Comparison of ENCODE assay signal across 16 cellular contexts in genomic region chr11:44579172-44579804, GRCh38. TPM values are rescaled to one million over a fixed set of nuclear protein-coding genes. Genes with fewer than 3 reads are reported as not detected.
DNase-seq lines count a peak whose midpoint lies in the region; ATAC-seq and TF ChIP-seq lines count a peak whose summit lies in the region.
"Had no signal": no experiment of that assay in that cellular context is flagged by ENCODE, and none has a peak within 500 bp of the region (broad histone marks: within the 10 kb centered on the region; RNA-seq: fewer than 3 reads in every experiment).

No MANE protein-coding gene starts in this region.

- H3K27me3 ChIP-seq in breast epithelium: no peaks in the 10 kb centered on the region
- no peaks in the 10 kb centered on the region for H3K27me3 ChIP-seq in suprapubic skin

- H3K9me3 ChIP-seq in breast epithelium (no peaks in the 10 kb centered on the region), suprapubic skin (no peaks in the 10 kb centered on the region), OCI-LY7 (ENCODE audit: low read length) (no peaks in the 10 kb centered on the region)

- ATAC-seq in activated CD8-positive, alpha-beta T cell treated with anti-CD3 and anti-CD28 coated beads for 36 hours: no peak
- ATAC-seq in left ventricle myocardium superior: peak; percentile 36
- ATAC-seq in GM18517 (IDR thresholded peaks at IDR 0.05; ENCODE audit: unreplicated experiment): no peak
- no peak for ATAC-seq in naive thymus-derived CD8-positive, alpha-beta T cell
- ATAC-seq: T-cell had no signal

- H3K9me3 Mint-ChIP-seq in MCF 10A (ENCODE audit: unreplicated experiment): no peaks in the 10 kb centered on the region
- H3K9me3 Mint-ChIP-seq in activated CD8-positive, alpha-beta T cell treated with anti-CD3 and anti-CD28 coated beads for 36 hours: peaks cover 2% of the 10 kb centered on the region
- peaks cover 0 to 2% (median 0%) of the 10 kb centered on the region in 9 donors for H3K9me3 Mint-ChIP-seq in naive thymus-derived CD8-positive, alpha-beta T cell
- H3K9me3 Mint-ChIP-seq: T-cell had no signal

- no peak overlapping the region for H3K4me3 ChIP-seq in breast epithelium
- H3K4me3 ChIP-seq in suprapubic skin: no peak overlapping the region
- H3K4me3 ChIP-seq in OCI-LY7 (ENCODE audit: low read depth, low read length, poor library complexity, severe bottlenecking): no peak overlapping the region

- H3K4me1 ChIP-seq in breast epithelium (peaks cover 12 to 39% of the 10 kb centered on the region in 2 donors), suprapubic skin (peaks cover 72% of the 10 kb centered on the region), OCI-LY7 (ENCODE audit: insufficient read depth, low read length, poor library complexity, severe bottlenecking) (peaks cover 7% of the 10 kb centered on the region)
- H3K4me1 ChIP-seq: parathyroid adenoma had no signal

- peaks cover 15% of the 10 kb centered on the region for H3K4me1 Mint-ChIP-seq in MCF 10A (ENCODE audit: insufficient read depth, unreplicated experiment)
- peaks cover 69% of the 10 kb centered on the region for H3K4me1 Mint-ChIP-seq in activated CD8-positive, alpha-beta T cell treated with anti-CD3 and anti-CD28 coated beads for 36 hours (ENCODE audit: low read depth)
- H3K4me1 Mint-ChIP-seq in naive thymus-derived CD8-positive, alpha-beta T cell: peaks cover 15 to 51% (median 41%) of the 10 kb centered on the region in 4 donors

- H3K27ac ChIP-seq in breast epithelium: peak overlapping the region; percentile 88 to 90
- H3K27ac ChIP-seq in suprapubic skin: peak overlapping the region; percentile 83
- H3K27ac ChIP-seq in OCI-LY7 (ENCODE audit: low read depth, low read length, poor library complexity, severe bottlenecking): no peak overlapping the region
- H3K27ac ChIP-seq: parathyroid adenoma had no signal

- H3K4me2 ChIP-seq in OCI-LY7 (ENCODE audit: low read length): no peak overlapping the region

- DNase-seq in breast epithelium (ENCODE audit: low spot score in 2 of 2) (no peak), MCF 10A (ENCODE audit: unreplicated experiment) (no peak), left ventricle myocardium superior (peak; percentile 51), suprapubic skin (ENCODE audit: low spot score in 2 of 2) (no peak), OCI-LY7 (ENCODE audit: low spot score) (no peak)
- no peak for DNase-seq in activated CD8-positive, alpha-beta T cell treated with anti-CD3 and anti-CD28 coated beads for 36 hours
- no peak for DNase-seq in naive thymus-derived CD8-positive, alpha-beta T cell
- DNase-seq: activated CD4-positive, alpha-beta T cell treated with anti-CD3 and anti-CD28 coated beads for 1 hour; activated effector memory CD4-positive, alpha-beta T cell treated with Interleukin-2 at 50 U/mL for 16 hours; kidney; NCI-H1105; NCI-H82; stimulated activated naive CD4-positive, alpha-beta T cell treated with Interleukin-2 at 50 U/mL for 16 hours; T-cell had no signal

- no peak for TF ChIP-seq EP300 in suprapubic skin (IDR thresholded peaks at IDR 0.05)

- H2AFZ ChIP-seq in OCI-LY7 (ENCODE audit: low read length): no peak overlapping the region
- H2AFZ ChIP-seq: parathyroid adenoma had no signal

- H3K27ac Mint-ChIP-seq in MCF 10A (ENCODE audit: low read depth, unreplicated experiment): no peak overlapping the region
- peak overlapping the region; percentile 100 for H3K27ac Mint-ChIP-seq in activated CD8-positive, alpha-beta T cell treated with anti-CD3 and anti-CD28 coated beads for 36 hours
- peak overlapping the region in 2 of 10 donors; percentile 45 to 60 for H3K27ac Mint-ChIP-seq in naive thymus-derived CD8-positive, alpha-beta T cell

- no peaks in the 10 kb centered on the region for H3K9me2 ChIP-seq in OCI-LY7 (ENCODE audit: insufficient read depth, low read length)

- intact Hi-C loops in breast epithelium (cut with DNase I; ENCODE audit: low total_unique reads) (no loop called here), MCF 10A (cut with micrococcal nuclease) (no loop called here), left ventricle myocardium superior (cut with micrococcal nuclease) (no loop called here), OCI-LY7 (cut with micrococcal nuclease; ENCODE audit: unreplicated experiment) (no loop called here)
- intact Hi-C loops in activated CD8-positive, alpha-beta T cell treated with anti-CD3 and anti-CD28 coated beads for 36 hours (cut with micrococcal nuclease): no loop called here

- H3K27me3 Mint-ChIP-seq in MCF 10A (ENCODE audit: insufficient read depth, unreplicated experiment): no peaks in the 10 kb centered on the region
- H3K27me3 Mint-ChIP-seq in activated CD8-positive, alpha-beta T cell treated with anti-CD3 and anti-CD28 coated beads for 36 hours: no peaks in the 10 kb centered on the region
- no peaks in the 10 kb centered on the region for H3K27me3 Mint-ChIP-seq in naive thymus-derived CD8-positive, alpha-beta T cell
- H3K27me3 Mint-ChIP-seq: T-cell had no signal

- H3K36me3 ChIP-seq in breast epithelium (no peaks in the 10 kb centered on the region), suprapubic skin (no peaks in the 10 kb centered on the region), OCI-LY7 (ENCODE audit: insufficient read depth, low read length) (no peaks in the 10 kb centered on the region)

- TF ChIP-seq CTCF in breast epithelium (IDR thresholded peaks at IDR 0.05) (no peak), MCF 10A (IDR thresholded peaks at IDR 0.05; ENCODE audit: unreplicated experiment) (no peak), suprapubic skin (IDR thresholded peaks at IDR 0.05) (no peak), OCI-LY7 (conservative IDR thresholded peaks at IDR 0.05; ENCODE audit: low read length) (no peak)
- no peak for TF ChIP-seq CTCF in activated CD8-positive, alpha-beta T cell treated with anti-CD3 and anti-CD28 coated beads for 36 hours (IDR thresholded peaks at IDR 0.05)

- CTCF ChIA-PET in MCF 10A (lab: Yijun Ruan, JAX): interaction anchor here (1.7 kb wide), 1 partner anchor 38 kb away, joined by 5 read pairs; no protein-coding TSS in a partner anchor
- CTCF ChIA-PET in activated CD8-positive, alpha-beta T cell treated with anti-CD3 and anti-CD28 coated beads for 36 hours (lab: Charles Lee): interaction anchor here (0.9 to 2.1 kb wide), 2 partner anchors 16 to 22 kb away, joined by 3 to 7 read pairs; no protein-coding TSS in a partner anchor
- CTCF ChIA-PET in OCI-LY7 (lab: Charles Lee; ENCODE audit: unreplicated experiment): interaction anchor here (0.6 kb wide), 1 partner anchor 13 kb away, joined by 3 read pairs; no protein-coding TSS in a partner anchor

- TF ChIP-seq POLR2A in breast epithelium (IDR thresholded peaks at IDR 0.05) (no peak), suprapubic skin (IDR thresholded peaks at IDR 0.05) (no peak)

- no peaks in the 10 kb centered on the region for H3K79me2 ChIP-seq in OCI-LY7 (ENCODE audit: insufficient read depth, low read depth, low read length)
- H3K79me2 ChIP-seq: parathyroid adenoma had no signal

- peaks cover 11% of the 10 kb centered on the region for H3K36me3 Mint-ChIP-seq in MCF 10A (ENCODE audit: insufficient read depth, unreplicated experiment)
- peaks cover 78% of the 10 kb centered on the region for H3K36me3 Mint-ChIP-seq in activated CD8-positive, alpha-beta T cell treated with anti-CD3 and anti-CD28 coated beads for 36 hours (ENCODE audit: low read depth)
- H3K36me3 Mint-ChIP-seq in naive thymus-derived CD8-positive, alpha-beta T cell: peaks cover 0 to 5% (median 2%) of the 10 kb centered on the region in 3 donors

- no TSS peak for BruUV-seq in MCF 10A (replicated peaks; lab: Mats Ljungman, UMichigan)
- no TSS peak for BruUV-seq in OCI-LY7 (replicated peaks; lab: Mats Ljungman, UMichigan)

- WGBS in suprapubic skin: 31% methylated on average over 6 of the region's 8 CpGs

- no peaks in the 10 kb centered on the region for H4K20me1 ChIP-seq in OCI-LY7 (ENCODE audit: insufficient read depth, low read length)

- no peak overlapping the region for H3K4me3 Mint-ChIP-seq in MCF 10A (ENCODE audit: unreplicated experiment)
- H3K4me3 Mint-ChIP-seq in activated CD8-positive, alpha-beta T cell treated with anti-CD3 and anti-CD28 coated beads for 36 hours: no peak overlapping the region
- H3K4me3 Mint-ChIP-seq in naive thymus-derived CD8-positive, alpha-beta T cell: no peak overlapping the region
- H3K4me3 Mint-ChIP-seq: T-cell had no signal

- POLR2A ChIA-PET in MCF 10A (lab: Yijun Ruan, JAX) (no interaction called here), OCI-LY7 (lab: Charles Lee) (interaction anchor here (0.6 kb wide), 1 partner anchor 190 kb away, joined by 6 read pairs; no protein-coding TSS in a partner anchor)
- POLR2A ChIA-PET in activated CD8-positive, alpha-beta T cell treated with anti-CD3 and anti-CD28 coated beads for 36 hours (lab: Charles Lee): interaction anchor here (1.1 to 1.3 kb wide), 2 partner anchors 10 to 16 kb away, joined by 3 read pairs; no protein-coding TSS in a partner anchor
- POLR2A ChIA-PET in naive thymus-derived CD8-positive, alpha-beta T cell (lab: Charles Lee): no interaction called here

RNA-seq across cellular contexts. Expression of gene CD82, which starts 13.8 kb away (rescaled TPM):
- total RNA-seq in breast epithelium: 10 to 100 TPM; 12.0 to 40.4 (median 38.0) TPM
- total RNA-seq in MCF 10A (2022): 50.9 and 114 TPM in 2 replicates
- total RNA-seq in activated CD8-positive, alpha-beta T cell treated with anti-CD3 and anti-CD28 coated beads for 36 hours: 100 to 1,000 TPM; 289 to 319 TPM
- total RNA-seq in left ventricle myocardium superior: 58.0 TPM
- total RNA-seq in suprapubic skin: 100 to 1,000 TPM in 3 of 4 donors, 10 to 100 TPM in 1; 77.6 to 155 (median 118) TPM
- total RNA-seq in OCI-LY7 (2014; rRNA removed; shearing (Covaris generic)): 1.2 and 1.8 TPM in 2 replicates
- total RNA-seq in OCI-LY7 (2022): 3.4 and 6.4 TPM in 2 replicates
- 10 to 100 TPM; 24.1 to 28.7 TPM for total RNA-seq in naive thymus-derived CD8-positive, alpha-beta T cell
- 10 to 100 TPM; 21.1 to 29.9 (median 21.1) TPM for polyA plus RNA-seq in naive thymus-derived CD8-positive, alpha-beta T cell

Comparison
In these comparisons a context has a peak if more than half of its experiments do, and no peak if none do; other contexts are left out.
1. POLR2A ChIA-PET loops: an anchor here in activated CD8-positive, alpha-beta T cell treated with anti-CD3 and anti-CD28 coated beads for 36 hours (1.1 to 1.3 kb wide) and OCI-LY7 (0.6 kb wide); none called in MCF 10A and naive thymus-derived CD8-positive, alpha-beta T cell.